Comparison of ENCODE assay signal across 8 cellular contexts in the genomic region with DNA sequence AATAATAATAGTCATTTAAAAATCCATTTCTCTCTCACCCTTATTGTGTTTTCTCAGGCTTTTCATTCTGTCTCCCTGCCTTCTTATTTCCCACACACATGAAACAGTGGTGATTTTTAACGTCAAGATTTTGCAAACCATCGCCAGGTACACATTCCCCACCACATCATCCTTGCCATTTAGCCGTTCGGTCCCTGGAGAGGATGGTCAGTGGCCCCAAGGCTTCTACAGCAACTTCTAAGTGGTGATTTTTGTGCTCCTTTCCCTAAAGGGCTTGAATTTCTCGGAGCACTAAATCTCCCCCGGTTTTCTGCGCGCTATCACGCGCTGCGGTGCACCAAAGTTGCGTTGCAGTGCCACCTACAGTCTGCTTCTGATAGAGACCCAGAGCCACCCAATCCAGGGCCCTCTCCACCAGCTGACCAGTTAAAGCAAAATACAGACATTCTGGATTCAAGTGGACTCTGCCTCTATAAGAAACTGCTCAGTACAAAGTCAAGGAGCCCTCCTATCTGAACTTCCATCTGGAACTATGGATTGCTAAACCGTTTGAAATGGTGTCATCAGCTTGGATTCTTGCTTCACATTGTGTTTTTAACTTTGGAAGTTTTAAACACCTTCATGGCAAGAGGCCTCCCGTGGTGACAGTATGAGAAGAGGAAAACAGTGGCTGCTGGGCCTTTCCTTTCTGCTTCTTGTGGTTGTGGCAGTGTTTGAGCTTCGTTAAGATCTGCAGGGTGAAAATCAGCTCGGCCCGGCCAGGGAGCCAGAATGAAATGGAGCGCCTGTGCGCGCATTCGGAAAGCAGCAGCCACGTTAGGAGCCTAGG.
DNase-seq lines count a peak whose midpoint lies in the region; ATAC-seq, FAIRE-seq and TF ChIP-seq lines count a peak whose summit lies in the region.

No MANE protein-coding gene starts in this region.

- DNase-seq in DMS153 treated with DMSO at 0.1 percent for 48 hours (lab: John Stamatoyannopoulos, UW; ENCODE audit: unreplicated experiment) (peak; percentile 42), HuH-7 (ENCODE audit: low spot score) (peak; percentile 57), RCC 7860 (ENCODE audit: low spot score) (peak; percentile 6), foreskin melanocyte (peak; percentile 57), ovary (peak in 4 of 5 donors; percentile 26 to 47 (median 33)), upper lobe of left lung (peak; percentile 29 to 48)
- peak; percentile 7 to 14 for DNase-seq in activated T-helper 1 cell treated with anti-CD3 and anti-CD28 coated beads, Interleukin-2, amount 50 U/mL, for 16 hours (ENCODE audit: low read depth in 1 of 2, low spot score in 1 of 2)

- no peak for FAIRE-seq in RCC 7860 (lab: Jason Lieb, UNC)

- H3K4me1 ChIP-seq in ovary (ENCODE audit: insufficient read depth) (no peaks in the 10 kb centered on the region), upper lobe of left lung (peaks cover 0 to 3% (median 0%) of the 10 kb centered on the region in 4 donors)

- H3K4me3 ChIP-seq in ovary (no peak overlapping the region), upper lobe of left lung (no peak overlapping the region)

- no peak overlapping the region for H3K27ac ChIP-seq in ovary
- H3K27ac ChIP-seq in upper lobe of left lung, result no peak overlapping the region

- TF ChIP-seq POLR2A in ovary (IDR thresholded peaks at IDR 0.05), result no peak
- no peak for TF ChIP-seq POLR2A in upper lobe of left lung (IDR thresholded peaks at IDR 0.05)

- TF ChIP-seq CTCF in ovary (IDR thresholded peaks at IDR 0.05) (peak in 1 of 3 donors; percentile 28), upper lobe of left lung (IDR thresholded peaks at IDR 0.05) (peak; percentile 59 to 75 (median 66))

- TF ChIP-seq EP300 in ovary (IDR thresholded peaks at IDR 0.05) (no peak), upper lobe of left lung (IDR thresholded peaks at IDR 0.05) (no peak)

- H3K9me3 ChIP-seq in ovary, result no peaks in the 10 kb centered on the region
- no peaks in the 10 kb centered on the region for H3K9me3 ChIP-seq in upper lobe of left lung

- H3K27me3 ChIP-seq in ovary (no peaks in the 10 kb centered on the region), upper lobe of left lung (no peaks in the 10 kb centered on the region)

- WGBS in ovary, 3 donors, result 27 to 32% (median 29%) methylated on average over 22 of the region's 22 CpGs
- 35 to 41% methylated on average over 21 to 22 of the region's 22 CpGs for WGBS in upper lobe of left lung, 2 donors

- intact Hi-C loops in ovary (cut with DNase I), result no loop called here

- peak; percentile 80 for ATAC-seq in GM21390 (IDR thresholded peaks at IDR 0.05; ENCODE audit: unreplicated experiment)
- ATAC-seq in upper lobe of left lung (ENCODE audit: low FRiP score in 2 of 2), result peak; percentile 84 to 93

- no peaks in the 10 kb centered on the region for H3K36me3 ChIP-seq in ovary
- H3K36me3 ChIP-seq in upper lobe of left lung, result no peaks in the 10 kb centered on the region

Comparison
In these comparisons a context has a peak if more than half of its experiments do, and no peak if none do; other contexts are left out.
1. DNase-seq: peak in every context shown above with its lines; median percentile 57 in HuH-7; 57 in foreskin melanocyte; 42 in DMS153 treated with DMSO at 0.1 percent for 48 hours; 38 in upper lobe of left lung; 33 in ovary; 10 in activated T-helper 1 cell treated with anti-CD3 and anti-CD28 coated beads, Interleukin-2, amount 50 U/mL, for 16 hours; 6 in RCC 7860.